In genomic region chr18:46046126-46046525, GRCh38 we compare ENCODE assay signal across 18 cellular contexts. TPM values are rescaled to one million over a fixed set of nuclear protein-coding genes. Genes with fewer than 3 reads are reported as not detected.
DNase-seq lines count a peak whose midpoint lies in the region; ATAC-seq and TF ChIP-seq lines count a peak whose summit lies in the region.
"Had no signal": no experiment of that assay in that cellular context is flagged by ENCODE, and none has a peak within 500 bp of the region (broad histone marks: within the 10 kb centered on the region; RNA-seq: fewer than 3 reads in every experiment).

No MANE protein-coding gene starts in this region.

- H3K9me3 Mint-ChIP-seq in HFFc6 (no peaks in the 10 kb centered on the region), endodermal cell (peaks cover 6% of the 10 kb centered on the region)
- H3K9me3 Mint-ChIP-seq in naive thymus-derived CD4-positive, alpha-beta T cell = peaks cover 0 to 2% (median 0%) of the 10 kb centered on the region in 11 donors

- no peak overlapping the region for H3K27ac ChIP-seq in endodermal cell (ENCODE audit: low read depth, low read length)
- H3K27ac ChIP-seq in naive thymus-derived CD4-positive, alpha-beta T cell (ENCODE audit: low read depth, low read length) = no peak overlapping the region
- H3K27ac ChIP-seq: C4-2B, GM23248 had no signal

- intact Hi-C loops in naive thymus-derived CD4-positive, alpha-beta T cell (cut with micrococcal nuclease) = no loop called here

- 87 to 91% methylated on average over 3 to 6 of the region's 6 CpGs for WGBS in endodermal cell (ENCODE audit: insufficient coverage in 1 of 2, insufficient read length in 1 of 2), 2 experiments

- CTCF ChIA-PET in naive thymus-derived CD4-positive, alpha-beta T cell (lab: Charles Lee) = no interaction called here

- H3K36me3 ChIP-seq in endodermal cell (ENCODE audit: control insufficient read depth, insufficient read depth, low read length) = no peaks in the 10 kb centered on the region
- no peaks in the 10 kb centered on the region for H3K36me3 ChIP-seq in naive thymus-derived CD4-positive, alpha-beta T cell (ENCODE audit: control insufficient read depth in 2 of 3, insufficient read depth in 3 of 3, low read length in 3 of 3)
- H3K36me3 ChIP-seq: MG63 had no signal

- TF ChIP-seq CTCF in GM12873 (IDR thresholded peaks at IDR 0.05; ENCODE audit: insufficient read depth, low read depth, low read length, missing control alignments) (peak; percentile 35), HFFc6 (IDR thresholded peaks at IDR 0.05) (peak; percentile 26; the same call in 1 of the 2 replicates), endodermal cell (conservative IDR thresholded peaks at IDR 0.05) (peak; percentile 63)

- no peak for DNase-seq in HFFc6
- DNase-seq in endodermal cell = peak; percentile 68
- DNase-seq in naive thymus-derived CD4-positive, alpha-beta T cell = no peak
- no peak for DNase-seq in NCI-H510A treated with DMSO at 0.1 percent for 48 hours (lab: John Stamatoyannopoulos, UW)
- DNase-seq in DMS153 (lab: John Stamatoyannopoulos, UW) = no peak
- DNase-seq in dedifferentiated amniotic fluid mesenchymal stem cell (ENCODE audit: extremely low spot score) = no peak
- DNase-seq: GM23248; MG63; NCI-H1105; NCI-H1694; NCI-H226; NCI-H69; NK-92 treated with Interleukin-12 subunit alpha and Interleukin-12 subunit beta, amount 100 ng/mL, for 24 hours; OCI-M1; RPMI8226; SIG-M5 had no signal

- no peaks in the 10 kb centered on the region; the same call in 1 of the 2 replicates for H3K27me3 Mint-ChIP-seq in HFFc6 (ENCODE audit: insufficient read depth)
- H3K27me3 Mint-ChIP-seq in endodermal cell (ENCODE audit: insufficient read depth) = no peaks in the 10 kb centered on the region
- peaks cover 0 to 2% (median 0%) of the 10 kb centered on the region in 5 donors for H3K27me3 Mint-ChIP-seq in naive thymus-derived CD4-positive, alpha-beta T cell

- no peak overlapping the region for H3K4me3 ChIP-seq in endodermal cell (ENCODE audit: low read length)
- H3K4me3 ChIP-seq in naive thymus-derived CD4-positive, alpha-beta T cell (ENCODE audit: low read length) = no peak overlapping the region
- H3K4me3 ChIP-seq: GM23248, MG63 had no signal

- H3K27ac Mint-ChIP-seq in HFFc6 (no peak overlapping the region), endodermal cell (no peak overlapping the region)
- peak overlapping the region in 6 of 9 donors; percentile 17 to 78 (median 60) for H3K27ac Mint-ChIP-seq in naive thymus-derived CD4-positive, alpha-beta T cell

- no peaks in the 10 kb centered on the region for H3K36me3 Mint-ChIP-seq in HFFc6 (ENCODE audit: low read depth)
- H3K36me3 Mint-ChIP-seq in endodermal cell (ENCODE audit: low read depth) = no peaks in the 10 kb centered on the region
- peaks cover 0 to 8% (median 0%) of the 10 kb centered on the region in 5 donors for H3K36me3 Mint-ChIP-seq in naive thymus-derived CD4-positive, alpha-beta T cell

- H3K4me3 Mint-ChIP-seq in HFFc6 (no peak overlapping the region), endodermal cell (no peak overlapping the region)
- no peak overlapping the region for H3K4me3 Mint-ChIP-seq in naive thymus-derived CD4-positive, alpha-beta T cell

- no peak for ATAC-seq in naive thymus-derived CD4-positive, alpha-beta T cell

- no peaks in the 10 kb centered on the region for H3K27me3 ChIP-seq in endodermal cell (ENCODE audit: control insufficient read depth, insufficient read depth, low read length, poor library complexity, severe bottlenecking)
- no peaks in the 10 kb centered on the region for H3K27me3 ChIP-seq in naive thymus-derived CD4-positive, alpha-beta T cell (ENCODE audit: control insufficient read depth in 2 of 2, insufficient read depth in 2 of 2, low read length in 2 of 2)
- H3K27me3 ChIP-seq: MG63 had no signal

- H3K4me1 ChIP-seq in endodermal cell (ENCODE audit: control insufficient read depth, insufficient read depth, low read length) = no peaks in the 10 kb centered on the region
- H3K4me1 ChIP-seq in naive thymus-derived CD4-positive, alpha-beta T cell (ENCODE audit: control insufficient read depth in 2 of 2, insufficient read depth in 2 of 2, low read length in 2 of 2) = peaks cover 15 to 24% of the 10 kb centered on the region in 2 donors

- H3K9ac ChIP-seq in endodermal cell (ENCODE audit: extremely low read depth, low read length, poor library complexity, severe bottlenecking) = no peak overlapping the region
- H3K9ac ChIP-seq: GM23248 had no signal

- H3K9me3 ChIP-seq in endodermal cell (ENCODE audit: control insufficient read depth, low read length) = no peaks in the 10 kb centered on the region
- no peaks in the 10 kb centered on the region for H3K9me3 ChIP-seq in naive thymus-derived CD4-positive, alpha-beta T cell (ENCODE audit: control insufficient read depth in 2 of 3, low read length in 3 of 3)
- H3K9me3 ChIP-seq: MG63 had no signal

- peaks cover 12% of the 10 kb centered on the region for H3K4me1 Mint-ChIP-seq in HFFc6 (ENCODE audit: low read depth)
- H3K4me1 Mint-ChIP-seq in endodermal cell = peaks cover 11% of the 10 kb centered on the region
- H3K4me1 Mint-ChIP-seq in naive thymus-derived CD4-positive, alpha-beta T cell = peaks cover 19 to 47% (median 34%) of the 10 kb centered on the region in 7 donors

- POLR2A ChIA-PET in naive thymus-derived CD4-positive, alpha-beta T cell (lab: Charles Lee) = interaction anchor here (1.4 kb wide), 1 partner anchor 12 kb away, joined by 5 read pairs; no protein-coding TSS in a partner anchor

RNA-seq across cellular contexts. Expression of gene PSTPIP2, which starts 25.9 kb away (rescaled TPM):
- total RNA-seq in HFFc6 (2021; fragmentation: NEBNext Ultra II Directional; extraction: Animal tissue kit (Norgen Biotek cat#: 25700)) = 10 to 100 TPM in 1 of 6 experiments, 1 to 10 TPM in 5; 7.8 to 10.4 (median 8.7) TPM
- total RNA-seq in endodermal cell = 10 to 100 TPM; 10.6 to 10.8 TPM
- polyA plus RNA-seq in endodermal cell (2013, experiment 1 of 2) = 6.3 TPM
- polyA plus RNA-seq in endodermal cell (2013, experiment 2 of 2) = 6.2 TPM
- 10 to 100 TPM; 11.1 to 24.6 (median 15.2) TPM for total RNA-seq in naive thymus-derived CD4-positive, alpha-beta T cell
- polyA plus RNA-seq in naive thymus-derived CD4-positive, alpha-beta T cell = 10 to 100 TPM; 13.5 to 15.9 TPM

RNA-seq across cellular contexts. Expression of gene ATP5F1A, which starts 52.0 kb away (rescaled TPM):
- total RNA-seq in HFFc6 (2021; fragmentation: NEBNext Ultra II Directional; extraction: Animal tissue kit (Norgen Biotek cat#: 25700)) = 100 to 1,000 TPM; 446 to 523 (median 503) TPM
- 100 to 1,000 TPM; 608 to 706 TPM for total RNA-seq in endodermal cell
- 609 TPM for polyA plus RNA-seq in endodermal cell (2013, experiment 1 of 2)
- 550 TPM for polyA plus RNA-seq in endodermal cell (2013, experiment 2 of 2)
- total RNA-seq in naive thymus-derived CD4-positive, alpha-beta T cell = 100 to 1,000 TPM; 181 to 311 (median 212) TPM
- 100 to 1,000 TPM; 484 to 541 TPM for polyA plus RNA-seq in naive thymus-derived CD4-positive, alpha-beta T cell

RNA-seq across cellular contexts. Expression of gene HAUS1, which starts 58.1 kb away (rescaled TPM):
- total RNA-seq in HFFc6 (2021; fragmentation: NEBNext Ultra II Directional; extraction: Animal tissue kit (Norgen Biotek cat#: 25700)) = 10 to 100 TPM; 22.7 to 34.8 (median 31.6) TPM
- 100 to 1,000 TPM in 1 of 2 donors, 10 to 100 TPM in 1; 80.1 to 130 TPM for total RNA-seq in endodermal cell
- polyA plus RNA-seq in endodermal cell (2013, experiment 1 of 2) = 110 TPM
- polyA plus RNA-seq in endodermal cell (2013, experiment 2 of 2) = 113 TPM
- total RNA-seq in naive thymus-derived CD4-positive, alpha-beta T cell = 10 to 100 TPM; 10.4 to 47.2 (median 15.2) TPM
- polyA plus RNA-seq in naive thymus-derived CD4-positive, alpha-beta T cell = 10 to 100 TPM; 30.0 to 42.7 TPM

Comparison
In these comparisons a context has a peak if more than half of its experiments do, and no peak if none do; other contexts are left out.
1. H3K27ac Mint-ChIP-seq: peak in naive thymus-derived CD4-positive, alpha-beta T cell (6 of 9); none in HFFc6 (single experiment) and endodermal cell (single experiment).
2. Peak in every context shown above with its lines, with median percentiles within 50 percentile points of each other: CTCF ChIP-seq.